In the genomic region with DNA sequence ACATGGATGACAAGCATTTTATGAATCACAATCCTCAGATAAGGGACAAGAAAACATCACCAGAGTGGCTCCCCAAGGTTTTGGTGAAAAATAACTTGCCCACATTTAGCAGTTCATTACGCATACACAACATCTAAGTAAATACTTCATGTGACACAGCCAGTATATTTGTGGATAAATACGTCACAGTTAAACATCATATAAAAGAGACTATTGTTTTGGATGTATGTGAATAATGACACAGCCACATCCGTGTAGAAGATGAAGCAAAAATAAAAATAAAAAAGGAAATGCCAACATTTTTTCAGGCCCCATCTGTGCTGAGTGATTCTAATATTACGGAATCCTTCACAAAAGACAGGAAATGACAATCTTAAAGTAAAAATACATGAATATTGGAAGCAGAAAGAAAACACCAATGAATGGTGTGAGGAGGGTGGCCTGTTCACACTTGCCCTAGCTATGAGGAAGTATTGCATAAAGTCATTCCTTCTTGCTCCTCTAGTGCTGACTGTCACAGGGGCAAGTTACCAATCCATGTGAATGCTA, we compare ENCODE assay signal across 12 cellular contexts.
DNase-seq lines count a peak whose midpoint lies in the region; ATAC-seq, FAIRE-seq and TF ChIP-seq lines count a peak whose summit lies in the region.
"Had no signal": no experiment of that assay in that cellular context is flagged by ENCODE, and none has a peak within 500 bp of the region (broad histone marks: within the 10 kb centered on the region; RNA-seq: fewer than 3 reads in every experiment).

No MANE protein-coding gene starts in this region.

- no TSS peak for BruUV-seq in OCI-LY7 (replicated peaks; lab: Mats Ljungman, UMichigan)

- H4K20me1 ChIP-seq in astrocyte (ENCODE audit: insufficient read depth, low read length) (no peaks in the 10 kb centered on the region), OCI-LY7 (ENCODE audit: insufficient read depth, low read length) (no peaks in the 10 kb centered on the region)

- CTCF ChIA-PET in activated CD8-positive, alpha-beta T cell treated with anti-CD3 and anti-CD28 coated beads, Interleukin-2, amount 10 ng/mL, durations not matched to agents 7 days and 5 days (lab: Charles Lee): no interaction called here
- CTCF ChIA-PET in OCI-LY7 (lab: Charles Lee; ENCODE audit: unreplicated experiment): no interaction called here

- H3K4me1 ChIP-seq in astrocyte (ENCODE audit: insufficient read depth, low read length) (peaks cover 16% of the 10 kb centered on the region), OCI-LY7 (ENCODE audit: insufficient read depth, low read length, poor library complexity, severe bottlenecking) (no peaks in the 10 kb centered on the region)

- H3K9me3 Mint-ChIP-seq in HFFc6 (no peaks in the 10 kb centered on the region), astrocyte (ENCODE audit: unreplicated experiment) (no peaks in the 10 kb centered on the region)
- no peaks in the 10 kb centered on the region for H3K9me3 Mint-ChIP-seq in activated CD8-positive, alpha-beta T cell treated with anti-CD3 and anti-CD28 coated beads, Interleukin-2, amount 10 ng/mL, durations not matched to agents 7 days and 5 days (ENCODE audit: insufficient read depth)
- H3K9me3 Mint-ChIP-seq: stimulated activated naive CD8-positive, alpha-beta T cell treated with anti-CD3 and anti-CD28 coated beads, Interleukin-15, amount 100 ng/mL, for 72 hours had no signal

- H3K27me3 ChIP-seq in astrocyte (ENCODE audit: insufficient read depth, low read length): no peaks in the 10 kb centered on the region

- H3K4me3 Mint-ChIP-seq in HFFc6: no peak overlapping the region
- H3K4me3 Mint-ChIP-seq in astrocyte (ENCODE audit: unreplicated experiment): no peak overlapping the region
- no peak overlapping the region for H3K4me3 Mint-ChIP-seq in activated CD8-positive, alpha-beta T cell treated with anti-CD3 and anti-CD28 coated beads, Interleukin-2, amount 10 ng/mL, durations not matched to agents 7 days and 5 days
- H3K4me3 Mint-ChIP-seq: stimulated activated naive CD8-positive, alpha-beta T cell treated with anti-CD3 and anti-CD28 coated beads, Interleukin-15, amount 100 ng/mL, for 72 hours had no signal

- H3K4me3 ChIP-seq in astrocyte (ENCODE audit: insufficient read depth, low read depth, low read length) (no peak overlapping the region), OCI-LY7 (ENCODE audit: low read depth, low read length, poor library complexity, severe bottlenecking) (no peak overlapping the region)
- H3K4me3 ChIP-seq: coronary artery had no signal

- H3K27ac Mint-ChIP-seq in HFFc6 (peak overlapping the region; percentile 65), astrocyte (ENCODE audit: unreplicated experiment) (no peak overlapping the region)
- H3K27ac Mint-ChIP-seq in activated CD8-positive, alpha-beta T cell treated with anti-CD3 and anti-CD28 coated beads, Interleukin-2, amount 10 ng/mL, durations not matched to agents 7 days and 5 days: no peak overlapping the region
- H3K27ac Mint-ChIP-seq: stimulated activated naive CD8-positive, alpha-beta T cell treated with anti-CD3 and anti-CD28 coated beads, Interleukin-15, amount 100 ng/mL, for 72 hours had no signal

- H3K9ac ChIP-seq in astrocyte (ENCODE audit: low read length): peak overlapping the region; percentile 28

- POLR2A ChIA-PET in activated CD8-positive, alpha-beta T cell treated with anti-CD3 and anti-CD28 coated beads, Interleukin-2, amount 10 ng/mL, durations not matched to agents 7 days and 5 days (lab: Charles Lee): no interaction called here
- POLR2A ChIA-PET in OCI-LY7 (lab: Charles Lee): no interaction called here

- peak; percentile 7 for DNase-seq in HFFc6
- DNase-seq in astrocyte (ENCODE audit: low read depth): peak; percentile 80
- no peak for DNase-seq in left colon
- DNase-seq in activated CD8-positive, alpha-beta T cell treated with anti-CD3 and anti-CD28 coated beads, Interleukin-2, amount 10 ng/mL, durations not matched to agents 7 days and 5 days: no peak
- no peak for DNase-seq in OCI-LY7 (ENCODE audit: low spot score)
- no peak for DNase-seq in cerebellar nuclear complex (lab: John Stamatoyannopoulos, UW)
- no peak for DNase-seq in NOMO-1 treated with DMSO at 0.1 percent for 48 hours (lab: John Stamatoyannopoulos, UW; ENCODE audit: unreplicated experiment)
- DNase-seq: NCI-H1048; stimulated activated naive CD8-positive, alpha-beta T cell treated with anti-CD3 and anti-CD28 coated beads, Interleukin-15, amount 100 ng/mL, for 72 hours; WERI-Rb-1 had no signal

- no peak for TF ChIP-seq CTCF in 22Rv1 (IDR thresholded peaks at IDR 0.05)
- no peak for TF ChIP-seq CTCF in HFFc6 (IDR thresholded peaks at IDR 0.05)
- no peak for TF ChIP-seq CTCF in astrocyte (IDR thresholded peaks at IDR 0.05; ENCODE audit: insufficient read depth, low read depth, low read length)
- no peak for TF ChIP-seq CTCF in OCI-LY7 (conservative IDR thresholded peaks at IDR 0.05; ENCODE audit: low read length)

- H3K4me1 Mint-ChIP-seq in HFFc6 (ENCODE audit: low read depth) (peaks cover 25% of the 10 kb centered on the region), astrocyte (ENCODE audit: low read depth, unreplicated experiment) (peaks cover 16% of the 10 kb centered on the region)
- H3K4me1 Mint-ChIP-seq in activated CD8-positive, alpha-beta T cell treated with anti-CD3 and anti-CD28 coated beads, Interleukin-2, amount 10 ng/mL, durations not matched to agents 7 days and 5 days (ENCODE audit: low read depth): peaks cover 3% of the 10 kb centered on the region
- H3K4me1 Mint-ChIP-seq: stimulated activated naive CD8-positive, alpha-beta T cell treated with anti-CD3 and anti-CD28 coated beads, Interleukin-15, amount 100 ng/mL, for 72 hours had no signal

- H3K36me3 Mint-ChIP-seq in HFFc6 (ENCODE audit: low read depth) (peaks cover 9% of the 10 kb centered on the region; the same call in 1 of the 2 replicates), astrocyte (ENCODE audit: low read depth, unreplicated experiment) (no peaks in the 10 kb centered on the region)
- no peaks in the 10 kb centered on the region for H3K36me3 Mint-ChIP-seq in activated CD8-positive, alpha-beta T cell treated with anti-CD3 and anti-CD28 coated beads, Interleukin-2, amount 10 ng/mL, durations not matched to agents 7 days and 5 days (ENCODE audit: low read depth)

- H2AFZ ChIP-seq in astrocyte (ENCODE audit: low read depth, low read length) (peak overlapping the region; percentile 44), OCI-LY7 (ENCODE audit: low read length) (no peak overlapping the region)

- H3K79me2 ChIP-seq in astrocyte (ENCODE audit: insufficient read depth, low read length): no peaks in the 10 kb centered on the region
- no peaks in the 10 kb centered on the region for H3K79me2 ChIP-seq in OCI-LY7 (ENCODE audit: insufficient read depth, low read depth, low read length)

- H3K27me3 Mint-ChIP-seq in HFFc6 (ENCODE audit: insufficient read depth) (no peaks in the 10 kb centered on the region), astrocyte (ENCODE audit: low read depth, unreplicated experiment) (no peaks in the 10 kb centered on the region)
- no peaks in the 10 kb centered on the region for H3K27me3 Mint-ChIP-seq in activated CD8-positive, alpha-beta T cell treated with anti-CD3 and anti-CD28 coated beads, Interleukin-2, amount 10 ng/mL, durations not matched to agents 7 days and 5 days (ENCODE audit: low read depth)
- H3K27me3 Mint-ChIP-seq: stimulated activated naive CD8-positive, alpha-beta T cell treated with anti-CD3 and anti-CD28 coated beads, Interleukin-15, amount 100 ng/mL, for 72 hours had no signal

- H3K9me3 ChIP-seq in astrocyte (ENCODE audit: insufficient read depth, low read depth, low read length) (no peaks in the 10 kb centered on the region), OCI-LY7 (ENCODE audit: low read length) (no peaks in the 10 kb centered on the region)

- peak; percentile 57 for ATAC-seq in left colon
- no peak for ATAC-seq in activated CD8-positive, alpha-beta T cell treated with anti-CD3 and anti-CD28 coated beads, Interleukin-2, amount 10 ng/mL, durations not matched to agents 7 days and 5 days
- ATAC-seq: stimulated activated naive CD8-positive, alpha-beta T cell treated with anti-CD3 and anti-CD28 coated beads, Interleukin-15, amount 100 ng/mL, for 72 hours had no signal

- intact Hi-C loops in left colon (cut with DNase I, micrococcal nuclease) (no loop called here), OCI-LY7 (cut with micrococcal nuclease; ENCODE audit: unreplicated experiment) (no loop called here)

- no peaks in the 10 kb centered on the region for H3K9me2 ChIP-seq in OCI-LY7 (ENCODE audit: insufficient read depth, low read length)

- FAIRE-seq in astrocyte (lab: Jason Lieb, UNC): no peak

- H3K27ac ChIP-seq in 22Rv1 (0 out of 2 replicates have a peak overlapping the region, but pooled peaks have one; percentile 3), astrocyte (ENCODE audit: low read depth, low read length) (peak overlapping the region; percentile 58), OCI-LY7 (ENCODE audit: low read depth, low read length, poor library complexity, severe bottlenecking) (no peak overlapping the region)
- H3K27ac ChIP-seq: coronary artery, WERI-Rb-1 had no signal

- H3K4me2 ChIP-seq in astrocyte (ENCODE audit: low read length) (peak overlapping the region; percentile 54), OCI-LY7 (ENCODE audit: low read length) (no peak overlapping the region)

- H3K36me3 ChIP-seq in astrocyte (ENCODE audit: insufficient read depth, low read length): no peaks in the 10 kb centered on the region
- H3K36me3 ChIP-seq in OCI-LY7 (ENCODE audit: insufficient read depth, low read length): no peaks in the 10 kb centered on the region
- H3K36me3 ChIP-seq: WERI-Rb-1 had no signal

Comparison
In these comparisons a context has a peak if more than half of its experiments do, and no peak if none do; other contexts are left out.
1. DNase-seq: peak in HFFc6 (single experiment) and astrocyte (single experiment); none in left colon (0 of 2), activated CD8-positive, alpha-beta T cell treated with anti-CD3 and anti-CD28 coated beads, Interleukin-2, amount 10 ng/mL, durations not matched to agents 7 days and 5 days (single experiment), OCI-LY7 (single experiment), cerebellar nuclear complex (0 of 2) and NOMO-1 treated with DMSO at 0.1 percent for 48 hours (single experiment).